1 cellular context compared by ENCODE assay signal in genomic region chr7:36128448-36129047, GRCh38.
TF ChIP-seq lines count a peak whose summit lies in the region.

No MANE protein-coding gene starts in this region.

TF ChIP-seq in HepG2, 621 proteins besides CTCF, POLR2A, EP300 and RAD21 (continued from another document):
- TF ChIP-seq HNF1B (CRISPR knock-in tag; IDR thresholded peaks at IDR 0.05) (peak; percentile 43; the same call in 1 of the 2 replicates), TIGD3 (CRISPR knock-in tag; IDR thresholded peaks at IDR 0.05; ENCODE audit: borderline replicate concordance) (no peak), ATF4 (CRISPR knock-in tag; IDR thresholded peaks at IDR 0.05) (no peak), IKZF5 (CRISPR knock-in tag; IDR thresholded peaks at IDR 0.05) (no peak), ERF (CRISPR knock-in tag; IDR thresholded peaks at IDR 0.05) (no peak; the same call in 1 of the 2 replicates), ZHX2 (IDR thresholded peaks at IDR 0.05; ENCODE audit: low read depth) (no peak), ZHX2 (CRISPR knock-in tag; IDR thresholded peaks at IDR 0.05; ENCODE audit: borderline replicate concordance) (no peak), ZNF350 (CRISPR knock-in tag; IDR thresholded peaks at IDR 0.05; ENCODE audit: borderline replicate concordance, low read depth) (peak; percentile 34; the same call in 1 of the 2 replicates), MXI1 (IDR thresholded peaks at IDR 0.05; ENCODE audit: borderline replicate concordance, low read depth, low read length) (peak; percentile 34; the same call in 1 of the 3 replicates), TBP (CRISPR knock-in tag; IDR thresholded peaks at IDR 0.05) (no peak), ZMYM4 (CRISPR knock-in tag; IDR thresholded peaks at IDR 0.05) (no peak), HIC2 (CRISPR knock-in tag; IDR thresholded peaks at IDR 0.05; ENCODE audit: low read depth) (peak; percentile 25; the same call in 1 of the 2 replicates), ZNF337 (CRISPR knock-in tag; IDR thresholded peaks at IDR 0.05; ENCODE audit: borderline replicate concordance, low read depth) (no peak), GPBP1L1 (CRISPR knock-in tag; IDR thresholded peaks at IDR 0.05) (no peak), ZNF737 (CRISPR knock-in tag; IDR thresholded peaks at IDR 0.05; ENCODE audit: borderline replicate concordance) (no peak), NR2F6 (IDR thresholded peaks at IDR 0.05) (no peak), NR2F6 (CRISPR knock-in tag; IDR thresholded peaks at IDR 0.05) (no peak), ZNF597 (CRISPR knock-in tag; IDR thresholded peaks at IDR 0.05) (no peak), TAF15 (IDR thresholded peaks at IDR 0.05; ENCODE audit: low read depth, low read length, poor library complexity, severe bottlenecking) (no peak), ZNF124 (CRISPR knock-in tag; IDR thresholded peaks at IDR 0.05) (no peak), MLX (CRISPR knock-in tag; IDR thresholded peaks at IDR 0.05) (no peak)
